In the genomic region with DNA sequence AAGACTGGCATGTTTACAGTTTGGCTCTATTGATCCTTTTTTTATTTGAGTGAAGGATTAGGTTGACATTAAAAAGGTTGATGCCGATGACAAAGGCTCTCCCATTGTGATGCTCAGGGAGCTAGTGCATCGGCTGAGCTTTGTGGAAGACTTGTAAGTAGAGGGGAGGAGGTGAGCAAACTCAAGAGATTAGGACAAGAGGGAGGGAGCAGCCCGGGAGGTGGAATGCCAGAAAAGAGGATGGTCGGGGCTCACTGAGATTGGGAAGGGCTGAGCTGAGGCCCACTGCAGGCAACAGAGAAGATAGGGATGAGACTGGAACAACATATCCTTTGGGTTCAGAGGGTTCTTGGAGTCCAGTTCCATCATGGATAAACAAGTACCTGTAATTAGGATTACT, we compare ENCODE assay signal across 20 cellular contexts. TPM values are rescaled to one million over a fixed set of nuclear protein-coding genes. Genes with fewer than 3 reads are reported as not detected.
DNase-seq lines count a peak whose midpoint lies in the region; ATAC-seq, FAIRE-seq and TF ChIP-seq lines count a peak whose summit lies in the region.
"Had no signal": no experiment of that assay in that cellular context is flagged by ENCODE, and none has a peak within 500 bp of the region (broad histone marks: within the 10 kb centered on the region; RNA-seq: fewer than 3 reads in every experiment).

No MANE protein-coding gene starts in this region.

- TF ChIP-seq CTCF in A549 (IDR thresholded peaks at IDR 0.05) = no peak
- TF ChIP-seq CTCF in HFFc6 (IDR thresholded peaks at IDR 0.05) = no peak
- TF ChIP-seq CTCF in RWPE1 (conservative IDR thresholded peaks at IDR 0.05; ENCODE audit: low read depth) = no peak

- H3K4me2 ChIP-seq in A549 = no peak overlapping the region; the same call in 2 of the 3 replicates

- H3K4me1 ChIP-seq in A549 = peaks cover 37% of the 10 kb centered on the region

- H3K27ac Mint-ChIP-seq in HFFc6 = 0 out of 2 replicates have a peak overlapping the region, but pooled peaks have one; percentile 72
- H3K27ac Mint-ChIP-seq in activated T-helper 17 cell treated with anti-CD3 and anti-CD28 coated beads, Interleukin-2, amount 50 U/mL, for 72 hours = peak overlapping the region; percentile 66
- H3K27ac Mint-ChIP-seq: CD4-positive, alpha-beta T cell had no signal

- H3K9me3 ChIP-seq in A549 = no peaks in the 10 kb centered on the region
- H3K9me3 ChIP-seq: BE2C had no signal

- 87% methylated on average over 4 of the region's 4 CpGs for WGBS in A549 (ENCODE audit: missing lambda C conversion rate)

- peaks cover 33% of the 10 kb centered on the region for H3K4me1 Mint-ChIP-seq in HFFc6 (ENCODE audit: low read depth)
- H3K4me1 Mint-ChIP-seq in activated T-helper 17 cell treated with anti-CD3 and anti-CD28 coated beads, Interleukin-2, amount 50 U/mL, for 72 hours = peaks cover 9% of the 10 kb centered on the region

- no peak for FAIRE-seq in A549 (lab: Jason Lieb, UNC)
- FAIRE-seq: GM12892 had no signal

- POLR2A ChIA-PET in A549 (lab: Yijun Ruan, JAX) (no interaction called here), RWPE1 (lab: Yijun Ruan, JAX; ENCODE audit: low non-redundant PET) (no interaction called here)

- no peak for ATAC-seq in A549
- ATAC-seq in activated T-helper 17 cell treated with anti-CD3 and anti-CD28 coated beads, Interleukin-2, amount 50 U/mL, for 72 hours (replicated peaks) = no peak
- ATAC-seq: Panc1 had no signal

- no peak for TF ChIP-seq EP300 in A549 (IDR thresholded peaks at IDR 0.05)

- H3K27me3 Mint-ChIP-seq in HFFc6 (ENCODE audit: insufficient read depth) = no peaks in the 10 kb centered on the region
- H3K27me3 Mint-ChIP-seq in activated T-helper 17 cell treated with anti-CD3 and anti-CD28 coated beads, Interleukin-2, amount 50 U/mL, for 72 hours = peaks cover 25% of the 10 kb centered on the region

- no peaks in the 10 kb centered on the region for H3K9me3 Mint-ChIP-seq in HFFc6
- H3K9me3 Mint-ChIP-seq in activated T-helper 17 cell treated with anti-CD3 and anti-CD28 coated beads, Interleukin-2, amount 50 U/mL, for 72 hours = no peaks in the 10 kb centered on the region
- H3K9me3 Mint-ChIP-seq: CD4-positive, alpha-beta T cell had no signal

- H3K4me3 Mint-ChIP-seq in HFFc6 = no peak overlapping the region
- no peak overlapping the region for H3K4me3 Mint-ChIP-seq in activated T-helper 17 cell treated with anti-CD3 and anti-CD28 coated beads, Interleukin-2, amount 50 U/mL, for 72 hours
- H3K4me3 Mint-ChIP-seq: CD4-positive, alpha-beta T cell had no signal

- no peak for DNase-seq in A549 (ENCODE audit: low read depth in 1 of 2, low spot score in 1 of 2)
- no peak for DNase-seq in HFFc6
- peak; percentile 53 for DNase-seq in iPS-NIHi11 (ENCODE audit: low spot score)
- no peak for DNase-seq in islet precursor cell
- DNase-seq in RWPE1 (ENCODE audit: low spot score) = no peak
- DNase-seq in NK-92 (lab: John Stamatoyannopoulos, UW; ENCODE audit: unreplicated experiment) = no peak
- DNase-seq in NCI-H446 treated with DMSO at 0.1 percent for 48 hours (lab: John Stamatoyannopoulos, UW) = no peak
- DNase-seq: BE2C; CD4-positive, alpha-beta T cell; MM.1S; NCI-H1092; NCI-H146; NCI-H2029 treated with DMSO at 0.1 percent for 48 hours; NCI-H510A; NCI-H748 treated with DMSO at 0.1 percent for 48 hours; SW 1271 had no signal

- H3K4me3 ChIP-seq in A549 = no peak overlapping the region

- CTCF ChIA-PET in A549 (lab: Yijun Ruan, JAX) (interaction anchor here (1.3 to 2.2 kb wide), 3 partner anchors 19 to 175 kb away, joined by 6 to 11 read pairs (median 8); a partner anchor contains a TSS), RWPE1 (lab: Yijun Ruan, JAX) (interaction anchor here (0.6 kb wide), 1 partner anchor 9 kb away, joined by 5 read pairs; no protein-coding TSS in a partner anchor)

- no peak for TF ChIP-seq RAD21 in A549 (conservative IDR thresholded peaks at IDR 0.05 in 1 of 2, IDR thresholded peaks at IDR 0.05 in 1 of 2)

- H3K36me3 Mint-ChIP-seq in HFFc6 (ENCODE audit: low read depth) = no peaks in the 10 kb centered on the region
- no peaks in the 10 kb centered on the region for H3K36me3 Mint-ChIP-seq in activated T-helper 17 cell treated with anti-CD3 and anti-CD28 coated beads, Interleukin-2, amount 50 U/mL, for 72 hours (ENCODE audit: low read depth)

- H3K27ac ChIP-seq in A549 (peak overlapping the region; percentile 50 to 78; a peak in 5 of 6 replicates), RWPE1 (no peak overlapping the region)
- H3K27ac ChIP-seq: HL-60 had no signal

- TF ChIP-seq POLR2A in A549 (IDR thresholded peaks at IDR 0.05; ENCODE audit: low read length) = no peak

TF ChIP-seq in A549, 52 proteins besides CTCF, POLR2A, EP300 and RAD21:
- TF ChIP-seq, protein P1, sequence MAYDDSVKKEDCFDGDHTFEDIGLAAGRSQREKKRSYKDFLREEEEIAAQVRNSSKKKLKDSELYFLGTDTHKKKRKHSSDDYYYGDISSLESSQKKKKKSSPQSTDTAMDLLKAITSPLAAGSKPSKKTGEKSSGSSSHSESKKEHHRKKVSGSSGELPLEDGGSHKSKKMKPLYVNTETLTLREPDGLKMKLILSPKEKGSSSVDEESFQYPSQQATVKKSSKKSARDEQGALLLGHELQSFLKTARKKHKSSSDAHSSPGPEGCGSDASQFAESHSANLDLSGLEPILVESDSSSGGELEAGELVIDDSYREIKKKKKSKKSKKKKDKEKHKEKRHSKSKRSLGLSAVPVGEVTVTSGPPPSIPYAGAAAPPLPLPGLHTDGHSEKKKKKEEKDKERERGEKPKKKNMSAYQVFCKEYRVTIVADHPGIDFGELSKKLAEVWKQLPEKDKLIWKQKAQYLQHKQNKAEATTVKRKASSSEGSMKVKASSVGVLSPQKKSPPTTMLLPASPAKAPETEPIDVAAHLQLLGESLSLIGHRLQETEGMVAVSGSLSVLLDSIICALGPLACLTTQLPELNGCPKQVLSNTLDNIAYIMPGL (CRISPR knock-in tag; IDR thresholded peaks at IDR 0.05; ENCODE audit: borderline replicate concordance) = no peak
- TF ChIP-seq, protein P2, sequence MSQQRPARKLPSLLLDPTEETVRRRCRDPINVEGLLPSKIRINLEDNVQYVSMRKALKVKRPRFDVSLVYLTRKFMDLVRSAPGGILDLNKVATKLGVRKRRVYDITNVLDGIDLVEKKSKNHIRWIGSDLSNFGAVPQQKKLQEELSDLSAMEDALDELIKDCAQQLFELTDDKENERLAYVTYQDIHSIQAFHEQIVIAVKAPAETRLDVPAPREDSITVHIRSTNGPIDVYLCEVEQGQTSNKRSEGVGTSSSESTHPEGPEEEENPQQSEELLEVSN (IDR thresholded peaks at IDR 0.05; ENCODE audit: borderline replicate concordance, low read depth) = no peak

RNA-seq across cellular contexts. Expression of a gene that starts 26.5 kb away (rescaled TPM):
- 53.8 and 76.8 TPM in 2 replicates for polyA plus RNA-seq in A549 (2011; rRNA removed)
- polyA plus RNA-seq in A549 (2012; cell fraction: cytosol; rRNA removed) = 70.4 and 74.2 TPM in 2 replicates
- polyA plus RNA-seq in A549 (2012; cell fraction: nucleus; rRNA removed) = 43.2 and 51.1 TPM in 2 replicates
- 117 to 121 TPM (median 120 TPM) in 3 replicates for polyA plus RNA-seq in A549 (2017; fragmentation: RNase III; extraction: RNeasy Plus Mini Kit Qiagen cat#74134 plus additional on column Dnase treatment)
- 20.3 and 20.7 TPM in 2 replicates for polyA minus RNA-seq in A549 (2011; rRNA and poly(A)+ RNA removed)
- total RNA-seq in HFFc6 (2021; fragmentation: NEBNext Ultra II Directional; extraction: Animal tissue kit (Norgen Biotek cat#: 25700)) = 100 to 1,000 TPM; 101 to 123 (median 113) TPM
- total RNA-seq in activated T-helper 17 cell treated with anti-CD3 and anti-CD28 coated beads, Interleukin-2, amount 50 U/mL, for 72 hours = 100 to 1,000 TPM in 1 of 2 donors, 10 to 100 TPM in 1; 79.4 to 113 TPM
